In genomic region chr1:106120789-106121188, GRCh38 we compare ENCODE assay signal across 3 cellular contexts.
"Had no signal": no experiment of that assay in that cellular context is flagged by ENCODE, and none has a peak within 500 bp of the region (broad histone marks: within the 10 kb centered on the region; RNA-seq: fewer than 3 reads in every experiment).

No MANE protein-coding gene starts in this region.

- ATAC-seq: GM12878 had no signal

- DNase-seq: GDM1, GF-D8 had no signal

- H3K4me3 ChIP-seq: GM12878 had no signal
